Comparison of ENCODE assay signal across 9 cellular contexts in the genomic region with DNA sequence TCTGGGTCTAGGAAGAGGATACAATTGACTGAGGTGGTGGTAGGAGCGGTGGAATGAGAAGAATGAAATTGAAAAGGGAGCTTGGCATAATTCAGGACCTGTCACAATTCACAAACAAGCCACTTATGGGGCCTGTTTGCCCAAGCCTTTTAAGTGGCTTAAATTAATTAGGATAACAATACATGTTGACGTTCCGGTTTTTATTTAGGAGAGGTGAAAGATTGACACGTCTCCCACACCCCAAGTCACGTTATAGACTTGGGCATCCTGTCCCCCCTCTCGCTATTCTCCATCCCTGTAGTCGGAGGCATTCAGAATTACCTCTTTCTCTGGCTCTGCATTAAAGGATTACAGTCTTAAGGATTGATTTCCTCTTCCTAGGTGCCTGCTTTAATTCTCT. TPM values are rescaled to one million over a fixed set of nuclear protein-coding genes. Genes with fewer than 3 reads are reported as not detected.
DNase-seq lines count a peak whose midpoint lies in the region; ATAC-seq, FAIRE-seq and TF ChIP-seq lines count a peak whose summit lies in the region.
"Had no signal": no experiment of that assay in that cellular context is flagged by ENCODE, and none has a peak within 500 bp of the region (broad histone marks: within the 10 kb centered on the region; RNA-seq: fewer than 3 reads in every experiment).

No MANE protein-coding gene starts in this region.

- H3K27me3 ChIP-seq in keratinocyte (ENCODE audit: control insufficient read depth, extremely low read depth, insufficient read depth, low read length) (no peaks in the 10 kb centered on the region), subcutaneous abdominal adipose tissue (ENCODE audit: control insufficient read depth in 5 of 5, insufficient read depth in 4 of 5, low read length in 5 of 5) (no peaks in the 10 kb centered on the region)

- no peak for TF ChIP-seq CTCF in keratinocyte (optimal IDR thresholded peaks at IDR 0.05 in 1 of 3, IDR thresholded peaks at IDR 0.05 in 1 of 3, conservative IDR thresholded peaks at IDR 0.05 in 1 of 3; ENCODE audit: extremely low read depth in 1 of 3, insufficient read depth in 2 of 3, low read length in 3 of 3)

- H4K20me1 ChIP-seq in keratinocyte (ENCODE audit: control insufficient read depth, extremely low read depth, insufficient read depth, low read length) = no peaks in the 10 kb centered on the region

- H2AFZ ChIP-seq in keratinocyte (ENCODE audit: control insufficient read depth, low read length) = peak overlapping the region; percentile 97

- DNase-seq in activated CD4-positive, alpha-beta T cell treated with anti-CD3 and anti-CD28 coated beads, Interleukin-2, amount 10 ng/mL, durations not matched to agents 24 days and 14 days = no peak
- DNase-seq in activated CD4-positive, alpha-beta T cell treated with anti-CD3 and anti-CD28 coated beads for 1 hour = no peak
- DNase-seq in activated CD8-positive, alpha-beta T cell treated with anti-CD3 and anti-CD28 coated beads, Interleukin-2, amount 10 ng/mL, durations not matched to agents 7 days and 5 days = no peak
- DNase-seq in keratinocyte (ENCODE audit: low read depth, low spot score) (no peak), NCI-H2081 (lab: John Stamatoyannopoulos, UW) (no peak)
- no peak for DNase-seq in activated CD4-positive, CD25-positive, alpha-beta regulatory T cell (lab: John Stamatoyannopoulos, UW)

- peaks cover 21% of the 10 kb centered on the region for H3K4me1 Mint-ChIP-seq in activated CD4-positive, alpha-beta T cell treated with anti-CD3 and anti-CD28 coated beads, Interleukin-2, amount 10 ng/mL, durations not matched to agents 24 days and 14 days
- H3K4me1 Mint-ChIP-seq in activated CD8-positive, alpha-beta T cell treated with anti-CD3 and anti-CD28 coated beads, Interleukin-2, amount 10 ng/mL, durations not matched to agents 7 days and 5 days (ENCODE audit: low read depth) = peaks cover 26% of the 10 kb centered on the region

- no peaks in the 10 kb centered on the region for H3K79me2 ChIP-seq in keratinocyte (ENCODE audit: control insufficient read depth, insufficient read depth, low read length)

- dilution Hi-C loops in keratinocyte (cut with MboI; ENCODE audit: extremely low pct_ligation_motif_present, low sequenced_read_pairs) = no loop called here

- H3K27ac ChIP-seq in keratinocyte (ENCODE audit: control insufficient read depth, insufficient read depth, low read length) = no peak overlapping the region
- H3K27ac ChIP-seq in subcutaneous abdominal adipose tissue (ENCODE audit: low read depth, low read length) = peak overlapping the region; percentile 88

- POLR2A ChIA-PET in activated CD8-positive, alpha-beta T cell treated with anti-CD3 and anti-CD28 coated beads, Interleukin-2, amount 10 ng/mL, durations not matched to agents 7 days and 5 days (lab: Charles Lee) = interaction anchor here (1.0 to 1.1 kb wide), 2 partner anchors 10 to 177 kb away, joined by 3 read pairs; no protein-coding TSS in a partner anchor

- peak overlapping the region; percentile 90 for H3K27ac Mint-ChIP-seq in activated CD4-positive, alpha-beta T cell treated with anti-CD3 and anti-CD28 coated beads, Interleukin-2, amount 10 ng/mL, durations not matched to agents 24 days and 14 days
- peak overlapping the region; percentile 83 for H3K27ac Mint-ChIP-seq in activated CD8-positive, alpha-beta T cell treated with anti-CD3 and anti-CD28 coated beads, Interleukin-2, amount 10 ng/mL, durations not matched to agents 7 days and 5 days

- H3K4me3 ChIP-seq in keratinocyte (ENCODE audit: control insufficient read depth in 2 of 3, extremely low read depth in 1 of 3, insufficient read depth in 2 of 3, low read depth in 1 of 3, low read length in 3 of 3) (peak overlapping the region in 1 of 3 experiments; percentile 92), subcutaneous abdominal adipose tissue (ENCODE audit: low read depth in 1 of 5, low read length in 5 of 5) (peak overlapping the region; percentile 74 to 99 (median 95))

- H3K36me3 ChIP-seq in keratinocyte (ENCODE audit: control insufficient read depth in 2 of 2, extremely low read depth in 1 of 2, insufficient read depth in 2 of 2, low read length in 2 of 2) (peaks cover 0 to 10% of the 10 kb centered on the region in 2 experiments), subcutaneous abdominal adipose tissue (ENCODE audit: control insufficient read depth in 5 of 5, insufficient read depth in 5 of 5, low read length in 5 of 5) (peaks cover 7 to 23% (median 19%) of the 10 kb centered on the region in 5 donors)
- H3K36me3 ChIP-seq: prostate gland had no signal

- intact Hi-C loops in activated CD4-positive, alpha-beta T cell treated with anti-CD3 and anti-CD28 coated beads, Interleukin-2, amount 10 ng/mL, durations not matched to agents 24 days and 14 days (cut with micrococcal nuclease) = no loop called here

- H3K9me3 ChIP-seq in keratinocyte (ENCODE audit: control insufficient read depth, low read depth, low read length) = no peaks in the 10 kb centered on the region
- no peaks in the 10 kb centered on the region for H3K9me3 ChIP-seq in subcutaneous abdominal adipose tissue (ENCODE audit: control insufficient read depth in 5 of 5, low read length in 5 of 5)
- H3K9me3 ChIP-seq: prostate gland had no signal

- H3K9ac ChIP-seq in keratinocyte (ENCODE audit: control insufficient read depth, extremely low read depth, insufficient read depth, low read length) = peak overlapping the region; percentile 70
- peak overlapping the region in 2 of 5 donors; percentile 52 to 83 for H3K9ac ChIP-seq in subcutaneous abdominal adipose tissue (ENCODE audit: low read length in 5 of 5)

- H3K4me2 ChIP-seq in keratinocyte (ENCODE audit: control insufficient read depth, extremely low read depth, insufficient read depth, low read depth, low read length) = peak overlapping the region; percentile 98

- peaks cover 11% of the 10 kb centered on the region for H3K36me3 Mint-ChIP-seq in activated CD4-positive, alpha-beta T cell treated with anti-CD3 and anti-CD28 coated beads, Interleukin-2, amount 10 ng/mL, durations not matched to agents 24 days and 14 days (ENCODE audit: low read depth)
- no peaks in the 10 kb centered on the region for H3K36me3 Mint-ChIP-seq in activated CD8-positive, alpha-beta T cell treated with anti-CD3 and anti-CD28 coated beads, Interleukin-2, amount 10 ng/mL, durations not matched to agents 7 days and 5 days (ENCODE audit: low read depth)

- H3K4me1 ChIP-seq in keratinocyte (ENCODE audit: control insufficient read depth, extremely low read depth, insufficient read depth, low read length) = peaks cover 18% of the 10 kb centered on the region
- H3K4me1 ChIP-seq in subcutaneous abdominal adipose tissue (ENCODE audit: control insufficient read depth in 5 of 5, insufficient read depth in 5 of 5, low read length in 5 of 5) = peaks cover 4 to 39% (median 23%) of the 10 kb centered on the region in 5 donors
- H3K4me1 ChIP-seq: prostate gland had no signal

- H3K9me3 Mint-ChIP-seq in activated CD4-positive, alpha-beta T cell treated with anti-CD3 and anti-CD28 coated beads, Interleukin-2, amount 10 ng/mL, durations not matched to agents 24 days and 14 days = no peaks in the 10 kb centered on the region
- H3K9me3 Mint-ChIP-seq in activated CD8-positive, alpha-beta T cell treated with anti-CD3 and anti-CD28 coated beads, Interleukin-2, amount 10 ng/mL, durations not matched to agents 7 days and 5 days (ENCODE audit: insufficient read depth) = no peaks in the 10 kb centered on the region

- H3K9me1 ChIP-seq in keratinocyte (ENCODE audit: control insufficient read depth, extremely low read depth, insufficient read depth, low read length) = no peaks in the 10 kb centered on the region

- H3K27me3 Mint-ChIP-seq in activated CD4-positive, alpha-beta T cell treated with anti-CD3 and anti-CD28 coated beads, Interleukin-2, amount 10 ng/mL, durations not matched to agents 24 days and 14 days = peaks cover 7% of the 10 kb centered on the region
- H3K27me3 Mint-ChIP-seq in activated CD8-positive, alpha-beta T cell treated with anti-CD3 and anti-CD28 coated beads, Interleukin-2, amount 10 ng/mL, durations not matched to agents 7 days and 5 days (ENCODE audit: low read depth) = peaks cover 5% of the 10 kb centered on the region

- ATAC-seq in activated CD8-positive, alpha-beta T cell treated with anti-CD3 and anti-CD28 coated beads, Interleukin-2, amount 10 ng/mL, durations not matched to agents 7 days and 5 days = no peak
- no peak for ATAC-seq in HG02840 (IDR thresholded peaks at IDR 0.05; ENCODE audit: low FRiP score, unreplicated experiment)

- CTCF ChIA-PET in activated CD8-positive, alpha-beta T cell treated with anti-CD3 and anti-CD28 coated beads, Interleukin-2, amount 10 ng/mL, durations not matched to agents 7 days and 5 days (lab: Charles Lee) = interaction anchor here (1.0 to 14.4 kb wide), 6 partner anchors 15 to 52 kb away, joined by 3 to 342 read pairs (median 8); partner anchors contain the start of genes ATP5MC2 and CISTR

- no peak for FAIRE-seq in keratinocyte (lab: Jason Lieb, UNC)

- H3K4me3 Mint-ChIP-seq in activated CD4-positive, alpha-beta T cell treated with anti-CD3 and anti-CD28 coated beads, Interleukin-2, amount 10 ng/mL, durations not matched to agents 24 days and 14 days = peak overlapping the region; percentile 95
- H3K4me3 Mint-ChIP-seq in activated CD8-positive, alpha-beta T cell treated with anti-CD3 and anti-CD28 coated beads, Interleukin-2, amount 10 ng/mL, durations not matched to agents 7 days and 5 days = peak overlapping the region; percentile 86

RNA-seq across cellular contexts. Expression of gene CALCOCO1, which starts 1.0 kb away (rescaled TPM):
- 14.5 and 15.2 TPM in 2 replicates for total RNA-seq in activated CD4-positive, alpha-beta T cell treated with anti-CD3 and anti-CD28 coated beads, Interleukin-2, amount 10 ng/mL, durations not matched to agents 24 days and 14 days
- 10 to 100 TPM; 23.8 to 27.9 TPM for total RNA-seq in activated CD8-positive, alpha-beta T cell treated with anti-CD3 and anti-CD28 coated beads, Interleukin-2, amount 10 ng/mL, durations not matched to agents 7 days and 5 days
- 51.8 to 142 TPM (median 67.3 TPM) in 3 replicates for polyA plus RNA-seq in keratinocyte
- polyA plus RNA-seq in keratinocyte (2011; ENCODE audit: low read depth) = 76.8 TPM
- 62.3 and 80.9 TPM in 2 replicates for polyA plus RNA-seq in keratinocyte (2011; cell fraction: cytosol; rRNA removed)
- polyA plus RNA-seq in keratinocyte (2011; cell fraction: nucleus; rRNA removed) = 258 and 301 TPM in 2 replicates
- 39.2 and 84.4 TPM in 2 replicates for polyA plus RNA-seq in keratinocyte (2012; ENCODE audit: low replicate concordance)
- polyA minus RNA-seq in keratinocyte = 73.5 to 96.9 TPM (median 75.4 TPM) in 3 replicates
- 25.3 TPM for polyA minus RNA-seq in keratinocyte (2011; cell fraction: cytosol; rRNA and poly(A)+ RNA removed)
- 52.4 and 69.3 TPM in 2 replicates for polyA minus RNA-seq in keratinocyte (2011; cell fraction: nucleus; rRNA and poly(A)+ RNA removed)

RNA-seq across cellular contexts. Expression of gene CISTR, which starts 23.6 kb away (rescaled TPM):
- total RNA-seq in activated CD4-positive, alpha-beta T cell treated with anti-CD3 and anti-CD28 coated beads, Interleukin-2, amount 10 ng/mL, durations not matched to agents 24 days and 14 days = not detected in 2 replicates
- not detected for total RNA-seq in activated CD8-positive, alpha-beta T cell treated with anti-CD3 and anti-CD28 coated beads, Interleukin-2, amount 10 ng/mL, durations not matched to agents 7 days and 5 days
- polyA plus RNA-seq in keratinocyte = not detected in 3 replicates
- polyA plus RNA-seq in keratinocyte (2011; ENCODE audit: low read depth) = not detected
- not detected in 2 replicates for polyA plus RNA-seq in keratinocyte (2011; cell fraction: cytosol; rRNA removed)
- polyA plus RNA-seq in keratinocyte (2011; cell fraction: nucleus; rRNA removed) = not detected in 2 replicates
- polyA plus RNA-seq in keratinocyte (2012; ENCODE audit: low replicate concordance) = not detected in 2 replicates
- not detected in 3 replicates for polyA minus RNA-seq in keratinocyte
- not detected for polyA minus RNA-seq in keratinocyte (2011; cell fraction: cytosol; rRNA and poly(A)+ RNA removed)
- not detected in 2 replicates for polyA minus RNA-seq in keratinocyte (2011; cell fraction: nucleus; rRNA and poly(A)+ RNA removed)
- total RNA-seq: prostate gland had no signal

RNA-seq across cellular contexts. Expression of gene ATP5MC2, which starts 52.3 kb away (rescaled TPM):
- total RNA-seq in activated CD4-positive, alpha-beta T cell treated with anti-CD3 and anti-CD28 coated beads, Interleukin-2, amount 10 ng/mL, durations not matched to agents 24 days and 14 days = 408 and 411 TPM in 2 replicates
- 100 to 1,000 TPM; 241 to 247 TPM for total RNA-seq in activated CD8-positive, alpha-beta T cell treated with anti-CD3 and anti-CD28 coated beads, Interleukin-2, amount 10 ng/mL, durations not matched to agents 7 days and 5 days
- 138 to 236 TPM (median 205 TPM) in 3 replicates for polyA plus RNA-seq in keratinocyte
- polyA plus RNA-seq in keratinocyte (2011; ENCODE audit: low read depth) = 13.2 TPM
- polyA plus RNA-seq in keratinocyte (2011; cell fraction: cytosol; rRNA removed) = 194 and 211 TPM in 2 replicates
- polyA plus RNA-seq in keratinocyte (2011; cell fraction: nucleus; rRNA removed) = 77.1 and 77.5 TPM in 2 replicates
- polyA plus RNA-seq in keratinocyte (2012; ENCODE audit: low replicate concordance) = 255 and 338 TPM in 2 replicates
- polyA minus RNA-seq in keratinocyte = 333 to 630 TPM (median 388 TPM) in 3 replicates
- polyA minus RNA-seq in keratinocyte (2011; cell fraction: cytosol; rRNA and poly(A)+ RNA removed) = 188 TPM
- 57.5 and 60.0 TPM in 2 replicates for polyA minus RNA-seq in keratinocyte (2011; cell fraction: nucleus; rRNA and poly(A)+ RNA removed)
